In the genomic region with DNA sequence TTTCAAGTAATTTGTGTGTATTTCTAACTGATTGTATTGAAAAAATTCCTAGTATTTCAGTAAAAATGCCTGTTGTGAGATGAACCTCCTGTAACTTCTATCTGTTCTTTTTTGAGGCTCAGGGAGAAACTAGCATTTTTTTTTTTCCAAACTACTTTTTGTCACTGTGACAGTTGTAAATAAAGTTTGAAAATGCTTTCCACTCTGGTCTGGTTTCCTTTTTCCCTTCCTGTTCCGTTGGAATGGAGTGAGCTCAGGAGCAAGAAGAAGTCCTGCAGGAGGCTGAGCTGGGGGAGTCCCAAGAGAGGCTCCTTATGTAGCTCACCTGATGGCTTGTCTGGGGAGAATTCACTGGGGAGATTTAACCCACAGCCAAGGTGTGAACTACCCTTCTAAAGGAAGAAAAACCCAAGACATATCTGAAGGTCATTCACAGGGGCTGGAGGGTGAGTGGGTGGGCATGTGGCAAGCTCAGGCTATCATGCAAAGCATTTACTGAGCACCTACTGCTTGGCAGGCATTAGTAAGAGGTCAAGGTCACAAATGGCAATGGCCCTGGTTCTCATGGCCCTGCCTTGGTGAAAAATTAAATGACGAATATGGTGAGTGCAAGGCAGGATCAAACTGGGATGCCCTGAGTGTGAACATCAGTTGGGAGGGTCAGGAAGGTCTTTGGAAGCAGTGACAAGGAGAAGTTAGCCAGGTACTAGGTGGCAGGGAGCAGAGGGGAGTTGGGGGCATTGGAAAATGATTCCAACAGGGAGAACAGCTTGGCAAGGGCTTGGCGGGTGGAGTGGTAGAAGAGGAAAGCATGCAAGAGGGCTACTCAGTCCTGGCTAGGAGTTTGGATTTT, we compare ENCODE assay signal across 21 cellular contexts. TPM values are rescaled to one million over a fixed set of nuclear protein-coding genes. Genes with fewer than 3 reads are reported as not detected.
DNase-seq lines count a peak whose midpoint lies in the region; ATAC-seq and TF ChIP-seq lines count a peak whose summit lies in the region.
"Had no signal": no experiment of that assay in that cellular context is flagged by ENCODE, and none has a peak within 500 bp of the region (broad histone marks: within the 10 kb centered on the region; RNA-seq: fewer than 3 reads in every experiment).

No MANE protein-coding gene starts in this region.

- no peaks in the 10 kb centered on the region for H3K27me3 Mint-ChIP-seq in CD4-positive, alpha-beta T cell
- no peaks in the 10 kb centered on the region for H3K27me3 Mint-ChIP-seq in activated naive CD8-positive, alpha-beta T cell
- no peaks in the 10 kb centered on the region for H3K27me3 Mint-ChIP-seq in naive thymus-derived CD4-positive, alpha-beta T cell

- ATAC-seq in CD4-positive, alpha-beta T cell (ENCODE audit: poor library complexity): no peak
- ATAC-seq in naive thymus-derived CD4-positive, alpha-beta T cell: no peak
- ATAC-seq in HG03196 (IDR thresholded peaks at IDR 0.05; ENCODE audit: unreplicated experiment): no peak
- ATAC-seq in lower lobe of right lung: no peak
- ATAC-seq: left lobe of liver, PC-3, right cardiac atrium had no signal

- H3K36me3 Mint-ChIP-seq in CD4-positive, alpha-beta T cell (ENCODE audit: low read depth): peaks cover 80% of the 10 kb centered on the region
- peaks cover 29% of the 10 kb centered on the region for H3K36me3 Mint-ChIP-seq in activated naive CD8-positive, alpha-beta T cell
- H3K36me3 Mint-ChIP-seq in naive thymus-derived CD4-positive, alpha-beta T cell: peaks cover 15 to 75% (median 50%) of the 10 kb centered on the region in 5 donors

- TF ChIP-seq CTCF in AG04450 (IDR thresholded peaks at IDR 0.05; ENCODE audit: low read depth, low read length) (no peak), lower lobe of right lung (IDR thresholded peaks at IDR 0.05) (no peak)
- TF ChIP-seq CTCF in CD4-positive, alpha-beta T cell (IDR thresholded peaks at IDR 0.05): no peak

- no peak for DNase-seq in AG04450 (ENCODE audit: low read depth, low spot score)
- no peak for DNase-seq in CD4-positive, alpha-beta T cell
- DNase-seq in naive thymus-derived CD4-positive, alpha-beta T cell: no peak
- DNase-seq in NOMO-1 treated with DMSO at 0.1 percent for 48 hours (lab: John Stamatoyannopoulos, UW; ENCODE audit: unreplicated experiment): no peak
- no peak for DNase-seq in lower lobe of right lung
- DNase-seq: activated CD4-positive, CD25-positive, alpha-beta regulatory T cell treated with anti-CD3 and anti-CD28 coated beads, Interleukin-2, amount 50 U/mL, for 72 hours; amniotic stem cell; central memory CD4-positive, alpha-beta T cell; effector CD4-positive, alpha-beta T cell; esophagus squamous epithelium; NCI-H1417 treated with DMSO at 0.1 percent for 48 hours; NCI-H69; PC-3; right cardiac atrium; T-helper 9 cell; uterus had no signal

- no peak overlapping the region for H3K4me3 ChIP-seq in AG04450 (ENCODE audit: low read depth, low read length)
- no peak overlapping the region for H3K4me3 ChIP-seq in naive thymus-derived CD4-positive, alpha-beta T cell (ENCODE audit: low read length)
- H3K4me3 ChIP-seq in lower lobe of right lung: no peak overlapping the region
- H3K4me3 ChIP-seq: BLaER1 treated with 17β-estradiol and CSF1 and Interleukin-3, amounts not matched to agents 10 nM and 100 nM; esophagus squamous epithelium; SJSA1; uterus had no signal

- H3K9me3 ChIP-seq in AG04450 (ENCODE audit: control insufficient read depth, insufficient read depth, low read length) (peaks cover 16% of the 10 kb centered on the region), lower lobe of right lung (no peaks in the 10 kb centered on the region)
- H3K9me3 ChIP-seq in CD4-positive, alpha-beta T cell (ENCODE audit: control insufficient read depth, low read length): no peaks in the 10 kb centered on the region
- no peaks in the 10 kb centered on the region for H3K9me3 ChIP-seq in naive thymus-derived CD4-positive, alpha-beta T cell (ENCODE audit: control insufficient read depth in 2 of 3, low read length in 3 of 3)
- H3K9me3 ChIP-seq: esophagus squamous epithelium had no signal

- H3K4me1 Mint-ChIP-seq in CD4-positive, alpha-beta T cell (ENCODE audit: low read depth): peaks cover 95% of the 10 kb centered on the region
- H3K4me1 Mint-ChIP-seq in activated naive CD8-positive, alpha-beta T cell (ENCODE audit: low read depth): peaks cover 93% of the 10 kb centered on the region
- H3K4me1 Mint-ChIP-seq in naive thymus-derived CD4-positive, alpha-beta T cell: peaks cover 57 to 96% (median 92%) of the 10 kb centered on the region in 7 donors

- H3K36me3 ChIP-seq in naive thymus-derived CD4-positive, alpha-beta T cell (ENCODE audit: control insufficient read depth in 2 of 3, insufficient read depth in 3 of 3, low read length in 3 of 3): peaks cover 8 to 40% (median 25%) of the 10 kb centered on the region in 3 experiments
- H3K36me3 ChIP-seq in lower lobe of right lung: peaks cover 32% of the 10 kb centered on the region
- H3K36me3 ChIP-seq: uterus had no signal

- CTCF ChIA-PET in AG04450 (lab: Charles Lee): interaction anchor here (1.6 kb wide), 1 partner anchor 21 kb away, joined by 3 read pairs; no protein-coding TSS in a partner anchor
- CTCF ChIA-PET in CD4-positive, alpha-beta T cell (lab: Charles Lee): interaction anchor here (0.6 to 1.4 kb wide), 4 partner anchors 12 to 193 kb away, joined by 3 to 6 read pairs (median 4); no protein-coding TSS in a partner anchor
- CTCF ChIA-PET in naive thymus-derived CD4-positive, alpha-beta T cell (lab: Charles Lee): interaction anchor here (0.6 to 0.9 kb wide), 4 partner anchors 21 to 452 kb away, joined by 3 to 4 read pairs (median 3); no protein-coding TSS in a partner anchor

- H3K27ac ChIP-seq in AG04450 (ENCODE audit: low read depth, low read length) (peak overlapping the region; percentile 52), lower lobe of right lung (no peak overlapping the region)
- peak overlapping the region; percentile 79 for H3K27ac ChIP-seq in CD4-positive, alpha-beta T cell (ENCODE audit: low read depth, low read length)
- H3K27ac ChIP-seq in naive thymus-derived CD4-positive, alpha-beta T cell (ENCODE audit: low read depth, low read length): peak overlapping the region; percentile 86
- H3K27ac ChIP-seq: BLaER1 treated with 17β-estradiol and CSF1 and Interleukin-3, amounts not matched to agents 10 nM and 100 nM; esophagus squamous epithelium; SJSA1; uterus had no signal

- H3K27me3 ChIP-seq in AG04450 (ENCODE audit: control insufficient read depth, insufficient read depth, low read length) (no peaks in the 10 kb centered on the region), lower lobe of right lung (ENCODE audit: low read depth) (no peaks in the 10 kb centered on the region)
- H3K27me3 ChIP-seq in CD4-positive, alpha-beta T cell (ENCODE audit: control insufficient read depth, insufficient read depth, low read length): no peaks in the 10 kb centered on the region
- no peaks in the 10 kb centered on the region for H3K27me3 ChIP-seq in naive thymus-derived CD4-positive, alpha-beta T cell (ENCODE audit: control insufficient read depth in 2 of 2, insufficient read depth in 2 of 2, low read length in 2 of 2)
- H3K27me3 ChIP-seq: BLaER1 treated with 17β-estradiol and CSF1 and Interleukin-3, amounts not matched to agents 10 nM and 100 nM; esophagus squamous epithelium; SJSA1; uterus had no signal

- peak overlapping the region; percentile 99 for H3K27ac Mint-ChIP-seq in CD4-positive, alpha-beta T cell
- H3K27ac Mint-ChIP-seq in activated naive CD8-positive, alpha-beta T cell: peak overlapping the region; percentile 98
- peak overlapping the region; percentile 78 to 100 (median 96) for H3K27ac Mint-ChIP-seq in naive thymus-derived CD4-positive, alpha-beta T cell

- POLR2A ChIA-PET in AG04450 (lab: Yijun Ruan, JAX): no interaction called here
- POLR2A ChIA-PET in CD4-positive, alpha-beta T cell (lab: Charles Lee): interaction anchor here (1.4 to 17.7 kb wide), 2 partner anchors 26 to 51 kb away, joined by 3 to 373 read pairs; a partner anchor contains a TSS
- POLR2A ChIA-PET in naive thymus-derived CD4-positive, alpha-beta T cell (lab: Charles Lee): interaction anchor here (1.0 to 42.6 kb wide), 4 partner anchors 23 to 76 kb away, joined by 3 to 901 read pairs (median 58); a partner anchor contains a TSS

- H3K4me3 Mint-ChIP-seq in CD4-positive, alpha-beta T cell: peak overlapping the region; percentile 56
- peak overlapping the region; percentile 66 for H3K4me3 Mint-ChIP-seq in activated naive CD8-positive, alpha-beta T cell
- H3K4me3 Mint-ChIP-seq in naive thymus-derived CD4-positive, alpha-beta T cell: peak overlapping the region; percentile 14 to 87 (median 68)

- no peaks in the 10 kb centered on the region for H3K9me3 Mint-ChIP-seq in CD4-positive, alpha-beta T cell
- no peaks in the 10 kb centered on the region for H3K9me3 Mint-ChIP-seq in activated naive CD8-positive, alpha-beta T cell (ENCODE audit: low read depth)
- H3K9me3 Mint-ChIP-seq in naive thymus-derived CD4-positive, alpha-beta T cell: peaks cover 0 to 19% (median 0%) of the 10 kb centered on the region in 11 donors

- H3K4me1 ChIP-seq in naive thymus-derived CD4-positive, alpha-beta T cell (ENCODE audit: control insufficient read depth in 2 of 2, insufficient read depth in 2 of 2, low read length in 2 of 2): peaks cover 28 to 86% of the 10 kb centered on the region in 2 donors
- peaks cover 7% of the 10 kb centered on the region for H3K4me1 ChIP-seq in lower lobe of right lung
- H3K4me1 ChIP-seq: uterus had no signal

- intact Hi-C loops in CD4-positive, alpha-beta T cell (cut with DNase I, micrococcal nuclease): loop anchor here (5.0 to 10.0 kb wide), 3 partner anchors 77 to 185 kb away; a partner anchor contains a TSS
- intact Hi-C loops in naive thymus-derived CD4-positive, alpha-beta T cell (cut with micrococcal nuclease): loop anchor here in 1 of 2 donors (5.0 kb wide), 1 partner anchor 162 kb away; no protein-coding TSS in a partner anchor
- intact Hi-C loops in lower lobe of right lung (cut with DNase I): no loop called here

RNA-seq across cellular contexts. Expression of a gene that starts 28.7 kb away (rescaled TPM):
- polyA plus RNA-seq in AG04450 (2011; rRNA removed): 381 and 463 TPM in 2 replicates
- polyA minus RNA-seq in AG04450 (2011; rRNA and poly(A)+ RNA removed): 582 and 710 TPM in 2 replicates
- 100 to 1,000 TPM; 131 to 135 TPM for total RNA-seq in CD4-positive, alpha-beta T cell
- total RNA-seq in naive thymus-derived CD4-positive, alpha-beta T cell: 100 to 1,000 TPM; 146 to 517 (median 192) TPM
- 100 to 1,000 TPM; 269 to 292 TPM for polyA plus RNA-seq in naive thymus-derived CD4-positive, alpha-beta T cell
- 137 TPM for total RNA-seq in lower lobe of right lung
